In genomic region chr11:76120513-76121081, GRCh38 we compare ENCODE assay signal across 11 cellular contexts.
A peak's percentile ranks its signal among the peaks of the same experiment; 100 is the strongest.
DNase-seq lines count a peak whose midpoint lies in the region; ATAC-seq and TF ChIP-seq lines count a peak whose summit lies in the region.
"Had no signal": no experiment of that assay in that cellular context is flagged by ENCODE, and none has a peak within 500 bp of the region (broad histone marks: within the 10 kb centered on the region; RNA-seq: fewer than 3 reads in every experiment).

No MANE protein-coding gene starts in this region.

- no peak overlapping the region for H3K9ac ChIP-seq in Karpas-422 (ENCODE audit: low read length)

- no peak for TF ChIP-seq CTCF in dorsolateral prefrontal cortex (IDR thresholded peaks at IDR 0.05 in 54 of 56, conservative IDR thresholded peaks at IDR 0.05 in 2 of 56; ENCODE audit: low read depth in 1 of 56, partially characterized antibody in 56 of 56)
- no peak for TF ChIP-seq CTCF in gastrocnemius medialis (IDR thresholded peaks at IDR 0.05 in 4 of 5, conservative IDR thresholded peaks at IDR 0.05 in 1 of 5)
- no peak for TF ChIP-seq CTCF in BE2C (IDR thresholded peaks at IDR 0.05; ENCODE audit: low read depth, low read length)

- 0 out of 2 replicates have a peak, but pooled peaks cover 6% of the 10 kb centered on the region for H3K36me3 ChIP-seq in Karpas-422 (ENCODE audit: insufficient read depth, low read length)
- no peaks in the 10 kb centered on the region for H3K36me3 ChIP-seq in gastrocnemius medialis
- no peaks in the 10 kb centered on the region; the same call in 1 of the 2 replicates for H3K36me3 ChIP-seq in BE2C

- H3K4me3 ChIP-seq in Karpas-422 (ENCODE audit: low read length) (no peak overlapping the region), dorsolateral prefrontal cortex (peak overlapping the region in 3 of 59 donors; percentile 16 to 31 (median 19)), gastrocnemius medialis (no peak overlapping the region), BE2C (ENCODE audit: low read depth, low read length) (no peak overlapping the region)

- H3K4me1 ChIP-seq in Karpas-422 (ENCODE audit: low read length) (peaks cover 77% of the 10 kb centered on the region), gastrocnemius medialis (peaks cover 29 to 36% of the 10 kb centered on the region in 2 donors), BE2C (peaks cover 13% of the 10 kb centered on the region)

- TF ChIP-seq POLR2A in gastrocnemius medialis (IDR thresholded peaks at IDR 0.05): no peak

- no peaks in the 10 kb centered on the region for H3K9me2 ChIP-seq in Karpas-422 (replicated peaks; ENCODE audit: insufficient read depth, low read length)

- H2AFZ ChIP-seq in Karpas-422 (ENCODE audit: low read length): no peak overlapping the region

- peak; percentile 56 to 68 for ATAC-seq in gastrocnemius medialis
- ATAC-seq: activated T-helper 17 cell treated with anti-CD3 and anti-CD28 coated beads, Interleukin-2, amount 50 U/mL, for 72 hours had no signal

- DNase-seq in Karpas-422 (no peak), dorsolateral prefrontal cortex (peak in 1 of 10 donors; percentile 26), iPS-NIHi7 (ENCODE audit: extremely low spot score) (peak; percentile 35), gastrocnemius medialis (no peak), NCI-H226 (no peak), NCI-H748 treated with DMSO at 0.1 percent for 48 hours (lab: John Stamatoyannopoulos, UW) (no peak), BE2C (no peak)
- DNase-seq in stimulated activated CD4-positive, alpha-beta T cell treated with anti-CD3 and anti-CD28 coated beads, Interleukin-2, amount 100 ng/mL, for 24 hours: no peak
- DNase-seq: activated B cell treated with CpG ODN at 0.5 μM for 24 hours, NCI-H446 had no signal

- peaks cover 40% of the 10 kb centered on the region for H3K79me2 ChIP-seq in Karpas-422 (ENCODE audit: low read length)

- in situ Hi-C loops in gastrocnemius medialis (cut with MboI; ENCODE audit: low sequenced_read_pairs in 4 of 4): no loop called here

- H3K4me2 ChIP-seq in Karpas-422 (ENCODE audit: low read depth, low read length, poor library complexity, severe bottlenecking): no peak overlapping the region

- H4K20me1 ChIP-seq in Karpas-422 (ENCODE audit: insufficient read depth, low read depth, low read length): no peaks in the 10 kb centered on the region

- peak overlapping the region; percentile 14; the same call in 1 of the 2 replicates for H3K27ac ChIP-seq in Karpas-422 (ENCODE audit: low read length)
- H3K27ac ChIP-seq in dorsolateral prefrontal cortex: peak overlapping the region in 32 of 59 donors; percentile 0 to 64 (median 38)
- H3K27ac ChIP-seq in gastrocnemius medialis: peak overlapping the region in 3 of 4 donors; percentile 13 to 60 (median 19)

- H3K9me3 ChIP-seq in Karpas-422 (ENCODE audit: low read length) (no peaks in the 10 kb centered on the region), gastrocnemius medialis (no peaks in the 10 kb centered on the region), BE2C (no peaks in the 10 kb centered on the region)

- H3K27me3 ChIP-seq in Karpas-422 (ENCODE audit: low read length) (no peaks in the 10 kb centered on the region), dorsolateral prefrontal cortex (no peaks in the 10 kb centered on the region), gastrocnemius medialis (no peaks in the 10 kb centered on the region), BE2C (no peaks in the 10 kb centered on the region)

- intact Hi-C loops in dorsolateral prefrontal cortex (cut with DNase I) (no loop called here), gastrocnemius medialis (cut with DNase I; ENCODE audit: low total_unique reads) (no loop called here)
